In genomic region chr13:34751492-34751891, GRCh38 we compare ENCODE assay signal across 27 cellular contexts.
DNase-seq lines count a peak whose midpoint lies in the region; ATAC-seq and TF ChIP-seq lines count a peak whose summit lies in the region.
"Had no signal": no experiment of that assay in that cellular context is flagged by ENCODE, and none has a peak within 500 bp of the region (broad histone marks: within the 10 kb centered on the region; RNA-seq: fewer than 3 reads in every experiment).

No MANE protein-coding gene starts in this region.

- no peaks in the 10 kb centered on the region for H3K9me2 ChIP-seq in MM.1S (replicated peaks; ENCODE audit: insufficient read depth, low read length)

- ATAC-seq in GM18909 (IDR thresholded peaks at IDR 0.05; ENCODE audit: poor library complexity, unreplicated experiment): peak; percentile 40
- ATAC-seq in GM21825 (IDR thresholded peaks at IDR 0.05; ENCODE audit: unreplicated experiment): peak; percentile 42
- ATAC-seq in HG03378 (IDR thresholded peaks at IDR 0.05; ENCODE audit: unreplicated experiment): peak; percentile 48

- H4K20me1 ChIP-seq in osteoblast (ENCODE audit: insufficient read depth, low read length) (no peaks in the 10 kb centered on the region), MM.1S (ENCODE audit: insufficient read depth, low read length) (no peaks in the 10 kb centered on the region)

- DNase-seq in osteoblast (ENCODE audit: insufficient read length, low spot score, missing footprints) (peak; percentile 1), OCI-M1 (lab: John Stamatoyannopoulos, UW) (no peak), NCI-H2081 treated with DMSO at 0.1 percent for 48 hours (lab: John Stamatoyannopoulos, UW) (no peak), MM.1S (no peak)
- no peak for DNase-seq in stimulated activated CD4-positive, alpha-beta T cell treated with anti-CD3 and anti-CD28 coated beads, Interleukin-4, amount 100 ng/mL, for 24 hours
- DNase-seq: activated CD4-positive, alpha-beta memory T cell treated with anti-CD3 and anti-CD28 coated beads for 36 hours; activated CD4-positive, CD25-positive, alpha-beta regulatory T cell; activated CD8-positive, alpha-beta memory T cell treated with anti-CD3 and anti-CD28 coated beads, Interleukin-2, amount 50 U/mL, for 4 hours; activated naive CD4-positive, alpha-beta T cell treated with anti-CD3 and anti-CD28 coated beads, Interleukin-2, amount 10 ng/mL, durations not matched to agents 7 days and 5 days; Calu3; effector CD8-positive, alpha-beta T cell; H7; islet precursor cell; left ventricle myocardium inferior; naive B cell; NCI-H2029; NCI-H345; NCI-H748 treated with DMSO at 0.1 percent for 48 hours; occipital lobe; RPMI8226; stomach; tibial artery had no signal

- H3K27ac ChIP-seq in osteoblast (ENCODE audit: low read depth, low read length) (no peak overlapping the region), MM.1S (ENCODE audit: low read length) (no peak overlapping the region)
- H3K27ac ChIP-seq: epithelial cell of prostate, left ventricle myocardium inferior, skin epidermis, tibial artery had no signal

- H3K27me3 ChIP-seq in osteoblast (ENCODE audit: insufficient read depth, low read length) (no peaks in the 10 kb centered on the region), MM.1S (replicated peaks; ENCODE audit: insufficient read depth, low read length) (no peaks in the 10 kb centered on the region)
- H3K27me3 ChIP-seq: tibial artery had no signal

- no peaks in the 10 kb centered on the region for H3K4me1 ChIP-seq in osteoblast (ENCODE audit: insufficient read depth, low read length)
- no peaks in the 10 kb centered on the region for H3K4me1 ChIP-seq in MM.1S (ENCODE audit: low read length)

- no peak overlapping the region for H3K4me2 ChIP-seq in osteoblast (ENCODE audit: insufficient read depth, low read length)
- H3K4me2 ChIP-seq in MM.1S (ENCODE audit: low read depth, low read length): no peak overlapping the region

- H3K9ac ChIP-seq in MM.1S (ENCODE audit: low read length): no peak overlapping the region

- no peaks in the 10 kb centered on the region for H3K9me3 ChIP-seq in osteoblast (ENCODE audit: low read depth, low read length)
- H3K9me3 ChIP-seq in MM.1S (replicated peaks; ENCODE audit: insufficient read depth, low read length): no peaks in the 10 kb centered on the region
- H3K9me3 ChIP-seq: stomach, tibial artery had no signal

- H3K36me3 ChIP-seq in osteoblast (ENCODE audit: insufficient read depth, low read length): no peaks in the 10 kb centered on the region
- no peaks in the 10 kb centered on the region for H3K36me3 ChIP-seq in MM.1S (replicated peaks; ENCODE audit: insufficient read depth, low read length)
- H3K36me3 ChIP-seq: left ventricle myocardium inferior, stomach, tibial artery had no signal

- H2AFZ ChIP-seq in osteoblast (ENCODE audit: low read length) (no peak overlapping the region), MM.1S (ENCODE audit: low read length) (no peak overlapping the region)

- no peaks in the 10 kb centered on the region for H3K79me2 ChIP-seq in osteoblast (ENCODE audit: insufficient read depth, low read length)
- H3K79me2 ChIP-seq in MM.1S (ENCODE audit: low read length): no peaks in the 10 kb centered on the region

- no peaks in the 10 kb centered on the region for H3F3A ChIP-seq in MM.1S (ENCODE audit: insufficient read depth, low read length)

- H3K4me3 ChIP-seq in osteoblast (ENCODE audit: insufficient read depth, low read length) (no peak overlapping the region), MM.1S (ENCODE audit: low read length) (no peak overlapping the region)
- H3K4me3 ChIP-seq: stomach had no signal

- TF ChIP-seq CTCF in osteoblast (IDR thresholded peaks at IDR 0.05; ENCODE audit: extremely low read depth, low read depth, low read length): no peak
- no peak for TF ChIP-seq CTCF in MM.1S (IDR thresholded peaks at IDR 0.05; ENCODE audit: low read length)
